9 cellular contexts compared by ENCODE assay signal in the genomic region with DNA sequence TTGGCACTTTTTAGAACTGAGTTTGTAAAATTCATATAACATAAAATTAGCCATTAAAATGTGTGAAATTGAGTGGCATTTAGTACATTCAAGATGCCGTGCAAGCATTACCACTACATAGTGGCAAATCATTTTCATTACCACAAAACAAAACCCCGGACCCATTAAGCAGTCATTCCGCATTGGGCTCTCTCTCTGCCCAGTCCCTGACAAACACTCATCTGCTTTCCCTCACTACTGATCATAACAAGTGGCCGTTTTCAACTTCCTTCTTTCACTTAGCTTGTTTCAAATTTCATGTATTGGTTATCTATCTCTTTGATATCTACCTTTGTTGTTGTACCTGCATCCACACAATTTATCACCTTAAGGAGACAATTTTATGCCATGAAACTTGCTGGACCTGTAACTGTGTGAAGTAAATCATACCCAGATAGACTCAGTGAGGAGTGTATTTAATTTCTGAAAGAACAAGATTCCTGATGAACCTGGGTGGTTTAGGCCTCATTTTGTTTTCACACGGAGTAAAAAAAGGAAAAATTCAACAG.
DNase-seq lines count a peak whose midpoint lies in the region; ATAC-seq and TF ChIP-seq lines count a peak whose summit lies in the region.
"Had no signal": no experiment of that assay in that cellular context is flagged by ENCODE, and none has a peak within 500 bp of the region (broad histone marks: within the 10 kb centered on the region; RNA-seq: fewer than 3 reads in every experiment).

No MANE protein-coding gene starts in this region.

- peaks cover 0 to 2% of the 10 kb centered on the region in 2 donors for H3K27me3 Mint-ChIP-seq in CD8-positive, alpha-beta memory T cell
- H3K27me3 Mint-ChIP-seq in HFFc6 (ENCODE audit: insufficient read depth), result no peaks in the 10 kb centered on the region; the same call in 1 of the 2 replicates

- peak; percentile 8; the same call in 2 of the 3 replicates for ATAC-seq in SK-N-SH treated with all-trans-retinoic acid at 6 μM for 48 hours
- no peak for ATAC-seq in GM18858 (IDR thresholded peaks at IDR 0.05; ENCODE audit: unreplicated experiment)

- no peaks in the 10 kb centered on the region for H3K4me1 ChIP-seq in CD8-positive, alpha-beta memory T cell (ENCODE audit: insufficient read depth, low read length)
- H3K4me1 ChIP-seq in muscle layer of colon (ENCODE audit: insufficient read depth, low read length), result no peaks in the 10 kb centered on the region

- no peak for TF ChIP-seq CTCF in HFFc6 (IDR thresholded peaks at IDR 0.05)

- no peaks in the 10 kb centered on the region for H3K9me3 ChIP-seq in CD8-positive, alpha-beta memory T cell (ENCODE audit: low read length)
- H3K9me3 ChIP-seq in muscle layer of colon (ENCODE audit: low read length), result no peaks in the 10 kb centered on the region

- no peaks in the 10 kb centered on the region for H3K27me3 ChIP-seq in CD8-positive, alpha-beta memory T cell (ENCODE audit: insufficient read depth, low read length, poor library complexity, severe bottlenecking)
- H3K27me3 ChIP-seq in muscle layer of colon (ENCODE audit: control insufficient read depth in 1 of 2, insufficient read depth in 2 of 2, low read length in 2 of 2), result no peaks in the 10 kb centered on the region

- POLR2A ChIA-PET in CD8-positive, alpha-beta memory T cell (lab: Charles Lee), result no interaction called here

- H3K27ac Mint-ChIP-seq in CD8-positive, alpha-beta memory T cell, result peak overlapping the region in 3 of 8 donors; percentile 91 to 95 (median 94)
- peak overlapping the region; percentile 82; the same call in 1 of the 2 replicates for H3K27ac Mint-ChIP-seq in HFFc6

- H3K4me3 ChIP-seq in CD8-positive, alpha-beta memory T cell (ENCODE audit: low read length), result no peak overlapping the region
- H3K4me3 ChIP-seq in muscle layer of colon (ENCODE audit: low read depth in 1 of 2, low read length in 2 of 2), result peak overlapping the region in 1 of 2 donors; percentile 69

- H3K4me1 Mint-ChIP-seq in CD8-positive, alpha-beta memory T cell, result peaks cover 0 to 12% (median 7%) of the 10 kb centered on the region in 3 donors
- peaks cover 21% of the 10 kb centered on the region; the same call in 1 of the 2 replicates for H3K4me1 Mint-ChIP-seq in HFFc6 (ENCODE audit: low read depth)
- H3K4me1 Mint-ChIP-seq: neural crest cell had no signal

- peaks cover 0 to 2% (median 0%) of the 10 kb centered on the region in 5 donors for H3K9me3 Mint-ChIP-seq in CD8-positive, alpha-beta memory T cell
- H3K9me3 Mint-ChIP-seq in HFFc6, result peaks cover 3% of the 10 kb centered on the region
- H3K9me3 Mint-ChIP-seq: neural crest cell had no signal

- in situ Hi-C loops in G401 (cut with HindIII; ENCODE audit: low sequenced_read_pairs), result no loop called here

- DNase-seq in CD8-positive, alpha-beta memory T cell, result no peak
- DNase-seq in HFFc6 (no peak), GM19238 (ENCODE audit: insufficient read length, low spot score) (no peak), G401 (ENCODE audit: low spot score) (no peak)
- DNase-seq: activated CD4-positive, CD25-positive, alpha-beta regulatory T cell had no signal

- H3K36me3 ChIP-seq in CD8-positive, alpha-beta memory T cell (ENCODE audit: insufficient read depth, low read length), result no peaks in the 10 kb centered on the region
- H3K36me3 ChIP-seq in muscle layer of colon (ENCODE audit: insufficient read depth, low read length), result no peaks in the 10 kb centered on the region

- H3K9ac ChIP-seq in muscle layer of colon (ENCODE audit: low read length), result no peak overlapping the region

- H3K4me3 Mint-ChIP-seq in CD8-positive, alpha-beta memory T cell, result peak overlapping the region in 5 of 7 donors; percentile 93 to 99 (median 95)
- peak overlapping the region; percentile 79; the same call in 1 of the 2 replicates for H3K4me3 Mint-ChIP-seq in HFFc6
- H3K4me3 Mint-ChIP-seq: neural crest cell had no signal

- CTCF ChIA-PET in CD8-positive, alpha-beta memory T cell (lab: Charles Lee), result no interaction called here

- no peak overlapping the region for H3K27ac ChIP-seq in CD8-positive, alpha-beta memory T cell (ENCODE audit: low read depth, low read length)
- H3K27ac ChIP-seq in muscle layer of colon (ENCODE audit: low read depth, low read length), result peak overlapping the region; percentile 69

- H3K36me3 Mint-ChIP-seq in CD8-positive, alpha-beta memory T cell, result no peaks in the 10 kb centered on the region
- 0 out of 2 replicates have a peak, but pooled peaks cover under 1% of the 10 kb centered on the region for H3K36me3 Mint-ChIP-seq in HFFc6 (ENCODE audit: low read depth)

TF ChIP-seq in SK-N-SH treated with all-trans-retinoic acid at 6 μM for 48 hours, 23 proteins besides CTCF, POLR2A, EP300 and RAD21 (continues in another document):
- TF ChIP-seq CSDC2 (CRISPR knock-in tag; IDR thresholded peaks at IDR 0.05), result no peak
- no peak for TF ChIP-seq ARNTL (CRISPR knock-in tag; IDR thresholded peaks at IDR 0.05; ENCODE audit: borderline replicate concordance, low read depth)
- TF ChIP-seq ISL1 (CRISPR knock-in tag; IDR thresholded peaks at IDR 0.05), result no peak
- TF ChIP-seq, protein P1, sequence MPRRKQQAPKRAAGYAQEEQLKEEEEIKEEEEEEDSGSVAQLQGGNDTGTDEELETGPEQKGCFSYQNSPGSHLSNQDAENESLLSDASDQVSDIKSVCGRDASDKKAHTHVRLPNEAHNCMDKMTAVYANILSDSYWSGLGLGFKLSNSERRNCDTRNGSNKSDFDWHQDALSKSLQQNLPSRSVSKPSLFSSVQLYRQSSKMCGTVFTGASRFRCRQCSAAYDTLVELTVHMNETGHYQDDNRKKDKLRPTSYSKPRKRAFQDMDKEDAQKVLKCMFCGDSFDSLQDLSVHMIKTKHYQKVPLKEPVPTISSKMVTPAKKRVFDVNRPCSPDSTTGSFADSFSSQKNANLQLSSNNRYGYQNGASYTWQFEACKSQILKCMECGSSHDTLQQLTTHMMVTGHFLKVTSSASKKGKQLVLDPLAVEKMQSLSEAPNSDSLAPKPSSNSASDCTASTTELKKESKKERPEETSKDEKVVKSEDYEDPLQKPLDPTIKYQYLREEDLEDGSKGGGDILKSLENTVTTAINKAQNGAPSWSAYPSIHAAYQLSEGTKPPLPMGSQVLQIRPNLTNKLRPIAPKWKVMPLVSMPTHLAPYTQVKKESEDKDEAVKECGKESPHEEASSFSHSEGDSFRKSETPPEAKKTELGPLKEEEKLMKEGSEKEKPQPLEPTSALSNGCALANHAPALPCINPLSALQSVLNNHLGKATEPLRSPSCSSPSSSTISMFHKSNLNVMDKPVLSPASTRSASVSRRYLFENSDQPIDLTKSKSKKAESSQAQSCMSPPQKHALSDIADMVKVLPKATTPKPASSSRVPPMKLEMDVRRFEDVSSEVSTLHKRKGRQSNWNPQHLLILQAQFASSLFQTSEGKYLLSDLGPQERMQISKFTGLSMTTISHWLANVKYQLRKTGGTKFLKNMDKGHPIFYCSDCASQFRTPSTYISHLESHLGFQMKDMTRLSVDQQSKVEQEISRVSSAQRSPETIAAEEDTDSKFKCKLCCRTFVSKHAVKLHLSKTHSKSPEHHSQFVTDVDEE (CRISPR knock-in tag; IDR thresholded peaks at IDR 0.05), result no peak
- TF ChIP-seq TOX (CRISPR knock-in tag; IDR thresholded peaks at IDR 0.05; ENCODE audit: borderline replicate concordance), result no peak
- TF ChIP-seq, protein P2, sequence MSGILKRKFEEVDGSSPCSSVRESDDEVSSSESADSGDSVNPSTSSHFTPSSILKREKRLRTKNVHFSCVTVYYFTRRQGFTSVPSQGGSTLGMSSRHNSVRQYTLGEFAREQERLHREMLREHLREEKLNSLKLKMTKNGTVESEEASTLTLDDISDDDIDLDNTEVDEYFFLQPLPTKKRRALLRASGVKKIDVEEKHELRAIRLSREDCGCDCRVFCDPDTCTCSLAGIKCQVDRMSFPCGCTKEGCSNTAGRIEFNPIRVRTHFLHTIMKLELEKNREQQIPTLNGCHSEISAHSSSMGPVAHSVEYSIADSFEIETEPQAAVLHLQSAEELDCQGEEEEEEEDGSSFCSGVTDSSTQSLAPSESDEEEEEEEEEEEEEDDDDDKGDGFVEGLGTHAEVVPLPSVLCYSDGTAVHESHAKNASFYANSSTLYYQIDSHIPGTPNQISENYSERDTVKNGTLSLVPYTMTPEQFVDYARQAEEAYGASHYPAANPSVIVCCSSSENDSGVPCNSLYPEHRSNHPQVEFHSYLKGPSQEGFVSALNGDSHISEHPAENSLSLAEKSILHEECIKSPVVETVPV (CRISPR knock-in tag; IDR thresholded peaks at IDR 0.05), result no peak
- no peak for TF ChIP-seq OSR1 (CRISPR knock-in tag; IDR thresholded peaks at IDR 0.05)
- TF ChIP-seq, protein P3, sequence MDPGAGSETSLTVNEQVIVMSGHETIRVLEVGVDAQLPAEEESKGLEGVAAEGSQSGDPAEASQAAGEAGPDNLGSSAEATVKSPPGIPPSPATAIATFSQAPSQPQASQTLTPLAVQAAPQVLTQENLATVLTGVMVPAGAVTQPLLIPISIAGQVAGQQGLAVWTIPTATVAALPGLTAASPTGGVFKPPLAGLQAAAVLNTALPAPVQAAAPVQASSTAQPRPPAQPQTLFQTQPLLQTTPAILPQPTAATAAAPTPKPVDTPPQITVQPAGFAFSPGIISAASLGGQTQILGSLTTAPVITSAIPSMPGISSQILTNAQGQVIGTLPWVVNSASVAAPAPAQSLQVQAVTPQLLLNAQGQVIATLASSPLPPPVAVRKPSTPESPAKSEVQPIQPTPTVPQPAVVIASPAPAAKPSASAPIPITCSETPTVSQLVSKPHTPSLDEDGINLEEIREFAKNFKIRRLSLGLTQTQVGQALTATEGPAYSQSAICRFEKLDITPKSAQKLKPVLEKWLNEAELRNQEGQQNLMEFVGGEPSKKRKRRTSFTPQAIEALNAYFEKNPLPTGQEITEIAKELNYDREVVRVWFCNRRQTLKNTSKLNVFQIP (CRISPR knock-in tag; IDR thresholded peaks at IDR 0.05; ENCODE audit: borderline replicate concordance, low read depth), result no peak
- no peak for TF ChIP-seq PPARA (CRISPR knock-in tag; IDR thresholded peaks at IDR 0.05; ENCODE audit: borderline replicate concordance)
- TF ChIP-seq ZNF70 (CRISPR knock-in tag; IDR thresholded peaks at IDR 0.05), result no peak
- TF ChIP-seq ZNF8 (CRISPR knock-in tag; IDR thresholded peaks at IDR 0.05), result no peak
- TF ChIP-seq SNAI2 (CRISPR knock-in tag; IDR thresholded peaks at IDR 0.05), result no peak
- TF ChIP-seq, protein P4, sequence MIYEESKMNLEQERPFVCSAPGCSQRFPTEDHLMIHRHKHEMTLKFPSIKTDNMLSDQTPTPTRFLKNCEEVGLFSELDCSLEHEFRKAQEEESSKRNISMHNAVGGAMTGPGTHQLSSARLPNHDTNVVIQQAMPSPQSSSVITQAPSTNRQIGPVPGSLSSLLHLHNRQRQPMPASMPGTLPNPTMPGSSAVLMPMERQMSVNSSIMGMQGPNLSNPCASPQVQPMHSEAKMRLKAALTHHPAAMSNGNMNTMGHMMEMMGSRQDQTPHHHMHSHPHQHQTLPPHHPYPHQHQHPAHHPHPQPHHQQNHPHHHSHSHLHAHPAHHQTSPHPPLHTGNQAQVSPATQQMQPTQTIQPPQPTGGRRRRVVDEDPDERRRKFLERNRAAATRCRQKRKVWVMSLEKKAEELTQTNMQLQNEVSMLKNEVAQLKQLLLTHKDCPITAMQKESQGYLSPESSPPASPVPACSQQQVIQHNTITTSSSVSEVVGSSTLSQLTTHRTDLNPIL (CRISPR knock-in tag; IDR thresholded peaks at IDR 0.05; ENCODE audit: low read depth), result no peak
- TF ChIP-seq ZC3H10 (CRISPR knock-in tag; IDR thresholded peaks at IDR 0.05), result no peak
